ENCODE assay signal across 8 cellular contexts in genomic region chr4:88803600-88804096, GRCh38.
DNase-seq lines count a peak whose midpoint lies in the region; ATAC-seq and TF ChIP-seq lines count a peak whose summit lies in the region.

No MANE protein-coding gene starts in this region.

- H3K27ac ChIP-seq in IMR-90 (ENCODE audit: insufficient read depth, low read length): no peak overlapping the region
- H3K27ac ChIP-seq in mammary epithelial cell (ENCODE audit: insufficient read depth, low read depth, low read length): no peak overlapping the region
- H3K27ac ChIP-seq in osteoblast (ENCODE audit: low read depth, low read length): peak overlapping the region; percentile 15
- H3K27ac ChIP-seq in caudate nucleus (ENCODE audit: low read depth, low read length): no peak overlapping the region

- no peak overlapping the region for H2BK15ac ChIP-seq in IMR-90 (ENCODE audit: low read depth, low read length)

- CTCF ChIA-PET in IMR-90 (lab: Yijun Ruan, JAX): no interaction called here
- CTCF ChIA-PET in mammary epithelial cell (lab: Charles Lee; ENCODE audit: low non-redundant PET): no interaction called here

- no peak overlapping the region for H4K8ac ChIP-seq in IMR-90 (ENCODE audit: low read depth in 2 of 2, low read length in 2 of 2)

- no peak for TF ChIP-seq POLR2A in IMR-90 (IDR thresholded peaks at IDR 0.05; ENCODE audit: low read depth, low read length)

- H3K18ac ChIP-seq in IMR-90 (ENCODE audit: low read depth, low read length): no peak overlapping the region

- no peak for TF ChIP-seq CTCF in IMR-90 (conservative IDR thresholded peaks at IDR 0.05; ENCODE audit: low read depth, low read length)
- no peak for TF ChIP-seq CTCF in mammary epithelial cell (conservative IDR thresholded peaks at IDR 0.05 in 1 of 2, IDR thresholded peaks at IDR 0.05 in 1 of 2; ENCODE audit: extremely low read depth in 1 of 2, insufficient read depth in 1 of 2, low read depth in 1 of 2, low read length in 2 of 2)
- no peak for TF ChIP-seq CTCF in osteoblast (IDR thresholded peaks at IDR 0.05; ENCODE audit: extremely low read depth, low read depth, low read length)

- no peak overlapping the region for H3K9ac ChIP-seq in IMR-90 (ENCODE audit: low read depth, low read length)
- H3K9ac ChIP-seq in mammary epithelial cell (ENCODE audit: insufficient read depth, low read length): no peak overlapping the region

- intact Hi-C loops in IMR-90 (cut with micrococcal nuclease): no loop called here
- intact Hi-C loops in mammary epithelial cell (cut with micrococcal nuclease): no loop called here

- H3K9me1 ChIP-seq in IMR-90 (ENCODE audit: insufficient read depth, low read length): peaks cover 7% of the 10 kb centered on the region; the same call in 1 of the 2 replicates

- 0 out of 2 replicates have a peak, but pooled peaks cover 4% of the 10 kb centered on the region for H4K20me1 ChIP-seq in IMR-90 (ENCODE audit: insufficient read depth, low read length)
- no peaks in the 10 kb centered on the region for H4K20me1 ChIP-seq in mammary epithelial cell (ENCODE audit: insufficient read depth, low read length)
- H4K20me1 ChIP-seq in osteoblast (ENCODE audit: insufficient read depth, low read length): no peaks in the 10 kb centered on the region

- H3K79me2 ChIP-seq in mammary epithelial cell (ENCODE audit: insufficient read depth, low read length) (no peaks in the 10 kb centered on the region), osteoblast (ENCODE audit: insufficient read depth, low read length) (no peaks in the 10 kb centered on the region)

- H2AK9ac ChIP-seq in IMR-90 (replicated peaks; ENCODE audit: low read depth, low read length, poor library complexity): no peak overlapping the region

- H3K79me1 ChIP-seq in IMR-90 (ENCODE audit: low read depth in 1 of 2, low read length in 2 of 2): peaks cover 10 to 17% of the 10 kb centered on the region in 2 experiments; a peak in 3 of 4 replicates

- no peak for TF ChIP-seq RAD21 in IMR-90 (IDR thresholded peaks at IDR 0.05; ENCODE audit: low read length)

- no peak overlapping the region for H3K14ac ChIP-seq in IMR-90 (replicated peaks; ENCODE audit: low read depth, low read length)

- peaks cover 3% of the 10 kb centered on the region; the same call in 1 of the 2 replicates for H3K36me3 ChIP-seq in IMR-90 (ENCODE audit: control insufficient read depth, insufficient read depth, low read length)
- H3K36me3 ChIP-seq in mammary epithelial cell (ENCODE audit: insufficient read depth, low read length): no peaks in the 10 kb centered on the region
- H3K36me3 ChIP-seq in osteoblast (ENCODE audit: insufficient read depth, low read length): no peaks in the 10 kb centered on the region

- dilution Hi-C loops in IMR-90 (cut with HindIII; ENCODE audit: low sequenced_read_pairs, unreplicated experiment): no loop called here
- dilution Hi-C loops in mammary epithelial cell (cut with HindIII; ENCODE audit: low sequenced_read_pairs): loop anchor here (25.0 kb wide), 1 partner anchor 209 kb away; no protein-coding TSS in a partner anchor

- in situ Hi-C loops in IMR-90 (cut with MboI; ENCODE audit: low sequenced_read_pairs) (loop anchor here (25.0 kb wide), 1 partner anchor 266 kb away; no protein-coding TSS in a partner anchor), mammary epithelial cell (cut with MboI; ENCODE audit: low sequenced_read_pairs in 2 of 2) (loop anchor here (10.0 to 25.0 kb wide), 2 partner anchors 266 to 279 kb away; partner anchors contain the start of gene PYURF (in 1 of the 2))

- WGBS in IMR-90 (ENCODE audit: extremely low coverage in 2 of 2, insufficient read length in 1 of 2), 2 experiments: no CpG with 5 or more reads among the region's 5 CpGs
- 59% methylated on average over 4 of the region's 5 CpGs for WGBS in mammary epithelial cell (ENCODE audit: low coverage, missing lambda C conversion rate)

- H3K4me3 ChIP-seq in IMR-90 (ENCODE audit: insufficient read depth, low read depth, low read length) (no peak overlapping the region), mammary epithelial cell (replicated peaks in 1 of 3; ENCODE audit: insufficient read depth in 1 of 3, low read depth in 2 of 3, low read length in 3 of 3) (no peak overlapping the region), osteoblast (ENCODE audit: insufficient read depth, low read length) (no peak overlapping the region)

- H3K9me3 ChIP-seq in IMR-90 (ENCODE audit: control insufficient read depth, insufficient read depth, low read length) (no peaks in the 10 kb centered on the region), mammary epithelial cell (replicated peaks; ENCODE audit: insufficient read depth, low read length) (no peaks in the 10 kb centered on the region), osteoblast (ENCODE audit: low read depth, low read length) (no peaks in the 10 kb centered on the region)

- no peak overlapping the region for H4K91ac ChIP-seq in IMR-90 (ENCODE audit: insufficient read depth, low read depth, low read length)

- no peak overlapping the region for H3K4ac ChIP-seq in IMR-90 (ENCODE audit: low read depth, low read length)

- H3K27me3 ChIP-seq in IMR-90 (ENCODE audit: control insufficient read depth, insufficient read depth, low read length) (no peaks in the 10 kb centered on the region), mammary epithelial cell (ENCODE audit: insufficient read depth, low read length) (no peaks in the 10 kb centered on the region), osteoblast (ENCODE audit: insufficient read depth, low read length) (no peaks in the 10 kb centered on the region)

- POLR2A ChIA-PET in IMR-90 (lab: Charles Lee; ENCODE audit: unreplicated experiment): no interaction called here

- DNase-seq in GM04503 (ENCODE audit: low read depth) (peak; percentile 87), IMR-90 (peak; percentile 96), mammary epithelial cell (peak; percentile 82), osteoblast (ENCODE audit: insufficient read length, low spot score, missing footprints) (peak; percentile 73), caudate nucleus (lab: John Stamatoyannopoulos, UW) (no peak), DMS 273 (lab: John Stamatoyannopoulos, UW; ENCODE audit: unreplicated experiment) (no peak), NCI-H2171 treated with DMSO at 0.1 percent for 48 hours (lab: John Stamatoyannopoulos, UW) (no peak)

- peak overlapping the region; percentile 61 for H2BK5ac ChIP-seq in IMR-90 (ENCODE audit: low read depth, low read length, poor library complexity, severe bottlenecking)

- no peak overlapping the region for H4K5ac ChIP-seq in IMR-90 (ENCODE audit: low read depth, low read length)

- ATAC-seq in GM21529 (IDR thresholded peaks at IDR 0.05; ENCODE audit: unreplicated experiment): peak; percentile 88
- ATAC-seq in IMR-90 (ENCODE audit: low read depth): peak; percentile 83

- H3K4me2 ChIP-seq in IMR-90 (ENCODE audit: low read depth, low read length): no peak overlapping the region
- no peak overlapping the region for H3K4me2 ChIP-seq in mammary epithelial cell (ENCODE audit: insufficient read depth, low read depth, low read length)
- H3K4me2 ChIP-seq in osteoblast (ENCODE audit: insufficient read depth, low read length): no peak overlapping the region

- no peak overlapping the region for H3K56ac ChIP-seq in IMR-90 (ENCODE audit: extremely low read depth, insufficient read depth, low read length)

- no peak overlapping the region for H2AK5ac ChIP-seq in IMR-90 (ENCODE audit: low read depth, low read length)

- peaks cover 2% of the 10 kb centered on the region for H3K4me1 ChIP-seq in IMR-90 (ENCODE audit: control insufficient read depth, insufficient read depth, low read length)
- H3K4me1 ChIP-seq in mammary epithelial cell (ENCODE audit: insufficient read depth, low read length): peaks cover 6% of the 10 kb centered on the region
- peaks cover 6% of the 10 kb centered on the region for H3K4me1 ChIP-seq in osteoblast (ENCODE audit: insufficient read depth, low read length)

- H2BK20ac ChIP-seq in IMR-90 (ENCODE audit: low read depth, low read length): no peak overlapping the region

- no peak overlapping the region for H3K23ac ChIP-seq in IMR-90 (ENCODE audit: low read depth, low read length)

- H2BK120ac ChIP-seq in IMR-90 (ENCODE audit: low read depth, low read length): no peak overlapping the region

- BruUV-seq in IMR-90 (replicated peaks; lab: Mats Ljungman, UMichigan) (no TSS peak), mammary epithelial cell (replicated peaks; lab: Mats Ljungman, UMichigan) (no TSS peak)

- H2AFZ ChIP-seq in IMR-90 (replicated peaks; ENCODE audit: low read length, poor library complexity) (no peak overlapping the region), mammary epithelial cell (ENCODE audit: low read depth, low read length) (no peak overlapping the region), osteoblast (ENCODE audit: low read length) (no peak overlapping the region)

TF ChIP-seq in IMR-90, 13 proteins besides CTCF, POLR2A, EP300 and RAD21:
- TF ChIP-seq FOS (IDR thresholded peaks at IDR 0.05; ENCODE audit: low read depth, low read length) (0 out of 2 replicates have a peak, but pooled peaks have one; percentile 3), CEBPB (IDR thresholded peaks at IDR 0.05; ENCODE audit: low read depth, low read length) (peak; percentile 100), RCOR1 (IDR thresholded peaks at IDR 0.05; ENCODE audit: insufficient replicate concordance, low read length) (peak; percentile 32), USF2 (IDR thresholded peaks at IDR 0.05; ENCODE audit: low read depth, low read length) (no peak)
TF ChIP-seq in IMR-90: peak in this region for 3.

Comparison
In these comparisons a context has a peak if more than half of its experiments do, and no peak if none do; other contexts are left out.
1. DNase-seq: peak in GM04503 (single experiment), IMR-90 (single experiment), mammary epithelial cell (single experiment) and osteoblast (single experiment); none in caudate nucleus (0 of 61), DMS 273 (single experiment) and NCI-H2171 treated with DMSO at 0.1 percent for 48 hours (single experiment).